ENCODE assay signal across 9 cellular contexts in genomic region chr4:74444891-74445642, GRCh38. TPM values are rescaled to one million over a fixed set of nuclear protein-coding genes. Genes with fewer than 3 reads are reported as not detected.
A peak's percentile ranks its signal among the peaks of the same experiment; 100 is the strongest.
DNase-seq lines count a peak whose midpoint lies in the region; ATAC-seq and TF ChIP-seq lines count a peak whose summit lies in the region.
"Had no signal": no experiment of that assay in that cellular context is flagged by ENCODE, and none has a peak within 500 bp of the region (broad histone marks: within the 10 kb centered on the region; RNA-seq: fewer than 3 reads in every experiment).

Gene AREG, plus strand, starts transcription at chr4:74445136. Its CDS starts 210 bp downstream, at chr4:74445346.

- peak within 1 kb of the TSS; percentile 86 for H3K4me2 ChIP-seq in PC-3 (ENCODE audit: low read length)

- peak within 1 kb of the TSS; percentile 91 for H3K9ac ChIP-seq in PC-3 (ENCODE audit: low read length)

- H3K4me1 Mint-ChIP-seq in activated T-helper 1 cell treated with anti-CD3 and anti-CD28 coated beads, Interleukin-12 subunit alpha, Interleukin-12 subunit beta, Interleukin-2, Interleukin-4 antibody, amounts not matched to agents 30 ng/mL and 10 ng/mL and 1 ng/mL, durations not matched to agents 14 hours and 24 hours and 36 hours (ENCODE audit: low read depth) = peaks cover 14% of the 10 kb centered on the region

- H3K9me3 ChIP-seq in PC-3 (ENCODE audit: low read length) (no peaks in the 10 kb centered on the region), neuron (ENCODE audit: low read length) (no peaks in the 10 kb centered on the region)

- TF ChIP-seq CTCF in BJ (IDR thresholded peaks at IDR 0.05; ENCODE audit: insufficient read depth, low read depth, low read length) (peak; percentile 79), PC-3 (conservative IDR thresholded peaks at IDR 0.05; ENCODE audit: low read depth, low read length) (peak; percentile 56)

- intact Hi-C loops in PC-3 (cut with micrococcal nuclease) = loop anchor here (1.0 to 5.0 kb wide), 2 partner anchors 48 to 68 kb away; no protein-coding TSS in a partner anchor
- intact Hi-C loops in activated T-helper 1 cell treated with anti-CD3 and anti-CD28 coated beads, Interleukin-12 subunit alpha, Interleukin-12 subunit beta, Interleukin-2, Interleukin-4 antibody, amounts not matched to agents 30 ng/mL and 10 ng/mL and 1 ng/mL, durations not matched to agents 14 hours and 24 hours and 36 hours (cut with micrococcal nuclease) = loop anchor here (1.0 to 10.0 kb wide), 5 partner anchors 47 to 1402 kb away; partner anchors contain the start of gene MTHFD2L

- no peaks in the 10 kb centered on the region for H3K9me2 ChIP-seq in PC-3 (replicated peaks; ENCODE audit: low read length)

- H4K20me1 ChIP-seq in PC-3 (ENCODE audit: low read length) = peaks cover 14% of the 10 kb centered on the region

- H3K36me3 ChIP-seq in BJ (ENCODE audit: control insufficient read depth, insufficient read depth, low read length) = no peaks in the 10 kb centered on the region
- peaks cover 30% of the 10 kb centered on the region for H3K36me3 ChIP-seq in PC-3 (ENCODE audit: low read depth, low read length)
- H3K36me3 ChIP-seq in neuron (ENCODE audit: insufficient read depth, low read length) = no peaks in the 10 kb centered on the region

- peak; percentile 92 for ATAC-seq in HG03354 (IDR thresholded peaks at IDR 0.05; ENCODE audit: poor library complexity, severe bottlenecking, unreplicated experiment)
- ATAC-seq in PC-3 = peak; percentile 71

- H3K79me2 ChIP-seq in PC-3 (ENCODE audit: low read length) = peaks cover 47% of the 10 kb centered on the region

- H3K4me3 Mint-ChIP-seq in activated T-helper 1 cell treated with anti-CD3 and anti-CD28 coated beads, Interleukin-12 subunit alpha, Interleukin-12 subunit beta, Interleukin-2, Interleukin-4 antibody, amounts not matched to agents 30 ng/mL and 10 ng/mL and 1 ng/mL, durations not matched to agents 14 hours and 24 hours and 36 hours = peak within 1 kb of the TSS; percentile 83

- BruUV-seq in PC-3 (replicated peaks; lab: Mats Ljungman, UMichigan) = no TSS peak

- H3K9me3 Mint-ChIP-seq in activated T-helper 1 cell treated with anti-CD3 and anti-CD28 coated beads, Interleukin-12 subunit alpha, Interleukin-12 subunit beta, Interleukin-2, Interleukin-4 antibody, amounts not matched to agents 30 ng/mL and 10 ng/mL and 1 ng/mL, durations not matched to agents 14 hours and 24 hours and 36 hours = no peaks in the 10 kb centered on the region

- POLR2A ChIA-PET in BJ (lab: Charles Lee) = interaction anchor here (0.6 to 0.8 kb wide), 2 partner anchors 17 to 1871 kb away, joined by 3 read pairs; no protein-coding TSS in a partner anchor
- POLR2A ChIA-PET in PC-3 (lab: Charles Lee; ENCODE audit: unreplicated experiment) = interaction anchor here (0.5 to 1.0 kb wide), 10 partner anchors 13 to 746 kb away, joined by 3 to 7 read pairs (median 4); no protein-coding TSS in a partner anchor

- DNase-seq in BJ (ENCODE audit: low read depth) (no peak), GM19238 (ENCODE audit: insufficient read length, low spot score) (peak; percentile 53), PC-3 (peak; percentile 68), fibroblast of the conjunctiva (ENCODE audit: low read depth) (peak; percentile 36), stromal cell of bone marrow (ENCODE audit: low read depth) (peak; percentile 24)
- peak; percentile 76 for DNase-seq in activated T-helper 1 cell treated with anti-CD3 and anti-CD28 coated beads, Interleukin-12 subunit alpha, Interleukin-12 subunit beta, Interleukin-2, Interleukin-4 antibody, amounts not matched to agents 30 ng/mL and 10 ng/mL and 1 ng/mL, durations not matched to agents 14 hours and 24 hours and 36 hours (ENCODE audit: low spot score)

- peak within 1 kb of the TSS; percentile 55 for H3K4me3 ChIP-seq in BJ (ENCODE audit: low read depth, low read length)
- H3K4me3 ChIP-seq in PC-3 (ENCODE audit: low read length) = peak within 1 kb of the TSS; percentile 76
- H3K4me3 ChIP-seq in neuron (ENCODE audit: low read length) = peak within 1 kb of the TSS; percentile 30

- H2AFZ ChIP-seq in PC-3 (ENCODE audit: low read length) = peak within 1 kb of the TSS; percentile 71
- peak within 1 kb of the TSS; percentile 94 for H2AFZ ChIP-seq in neuron (ENCODE audit: low read depth, low read length)

- no peaks in the 10 kb centered on the region for H3K36me3 Mint-ChIP-seq in activated T-helper 1 cell treated with anti-CD3 and anti-CD28 coated beads, Interleukin-12 subunit alpha, Interleukin-12 subunit beta, Interleukin-2, Interleukin-4 antibody, amounts not matched to agents 30 ng/mL and 10 ng/mL and 1 ng/mL, durations not matched to agents 14 hours and 24 hours and 36 hours (ENCODE audit: low read depth)

- peak within 1 kb of the TSS; percentile 81 for H3K27ac ChIP-seq in PC-3 (ENCODE audit: low read length)

- H3F3A ChIP-seq in PC-3 (ENCODE audit: low read length, unreplicated experiment) = peaks cover 4% of the 10 kb centered on the region

- H3K27me3 ChIP-seq in BJ (ENCODE audit: control insufficient read depth, insufficient read depth, low read length) (peaks cover 1% of the 10 kb centered on the region; the same call in 1 of the 2 replicates), PC-3 (ENCODE audit: low read length) (no peaks in the 10 kb centered on the region), neuron (ENCODE audit: insufficient read depth, low read length) (peaks cover 33% of the 10 kb centered on the region)

- CTCF ChIA-PET in BJ (lab: Yijun Ruan, JAX) = interaction anchor here (0.6 to 2.3 kb wide), 26 partner anchors 9 to 302 kb away, joined by 3 to 19 read pairs (median 4); no protein-coding TSS in a partner anchor
- CTCF ChIA-PET in PC-3 (lab: Charles Lee) = no interaction called here

- H3K4me1 ChIP-seq in PC-3 (ENCODE audit: insufficient read depth, low read length) = peaks cover 49% of the 10 kb centered on the region
- H3K4me1 ChIP-seq in neuron (ENCODE audit: insufficient read depth, low read length) = no peaks in the 10 kb centered on the region

- peaks cover 10% of the 10 kb centered on the region for H3K27me3 Mint-ChIP-seq in activated T-helper 1 cell treated with anti-CD3 and anti-CD28 coated beads, Interleukin-12 subunit alpha, Interleukin-12 subunit beta, Interleukin-2, Interleukin-4 antibody, amounts not matched to agents 30 ng/mL and 10 ng/mL and 1 ng/mL, durations not matched to agents 14 hours and 24 hours and 36 hours (ENCODE audit: insufficient read depth)

- H3K27ac Mint-ChIP-seq in activated T-helper 1 cell treated with anti-CD3 and anti-CD28 coated beads, Interleukin-12 subunit alpha, Interleukin-12 subunit beta, Interleukin-2, Interleukin-4 antibody, amounts not matched to agents 30 ng/mL and 10 ng/mL and 1 ng/mL, durations not matched to agents 14 hours and 24 hours and 36 hours = peak within 1 kb of the TSS; percentile 73

RNA-seq across cellular contexts. Expression of gene AREG, which starts in this region (rescaled TPM):
- 0.07 and 0.33 TPM in 2 replicates for polyA plus RNA-seq in BJ (2011; rRNA removed)
- polyA minus RNA-seq in BJ (2011; rRNA and poly(A)+ RNA removed) = not detected in 2 replicates
- 203 and 222 TPM in 2 replicates for total RNA-seq in PC-3 (2014; rRNA removed)
- 1.5 and 2.4 TPM in 2 replicates for total RNA-seq in activated T-helper 1 cell treated with anti-CD3 and anti-CD28 coated beads, Interleukin-12 subunit alpha, Interleukin-12 subunit beta, Interleukin-2, Interleukin-4 antibody, amounts not matched to agents 30 ng/mL and 10 ng/mL and 1 ng/mL, durations not matched to agents 14 hours and 24 hours and 36 hours
- total RNA-seq: T-helper 2 cell treated with Interferon-gamma antibody and Interleukin-4, amounts not matched to agents 100 ng/mL and 5 ng/mL, for 36 hours had no signal

Comparison
In these comparisons a context has a peak if more than half of its experiments do, and no peak if none do; other contexts are left out.
1. RNA of gene AREG (total RNA-seq): 203 to 222 TPM in PC-3; 1.5 to 2.4 TPM in activated T-helper 1 cell treated with anti-CD3 and anti-CD28 coated beads, Interleukin-12 subunit alpha, Interleukin-12 subunit beta, Interleukin-2, Interleukin-4 antibody, amounts not matched to agents 30 ng/mL and 10 ng/mL and 1 ng/mL, durations not matched to agents 14 hours and 24 hours and 36 hours; every median in the first group is over 10 times any median in the second.
2. Peak in every context shown above with its lines, with median percentiles within 50 percentile points of each other: H3K4me3 ChIP-seq.